12 cellular contexts compared by ENCODE assay signal in genomic region chr7:107387077-107387476, GRCh38.
A peak's percentile ranks its signal among the peaks of the same experiment; 100 is the strongest.
DNase-seq lines count a peak whose midpoint lies in the region; ATAC-seq, FAIRE-seq and TF ChIP-seq lines count a peak whose summit lies in the region.
"Had no signal": no experiment of that assay in that cellular context is flagged by ENCODE, and none has a peak within 500 bp of the region (broad histone marks: within the 10 kb centered on the region; RNA-seq: fewer than 3 reads in every experiment).

No MANE protein-coding gene starts in this region.

- no peak for TF ChIP-seq EP300 in K562 (IDR thresholded peaks at IDR 0.05; ENCODE audit: low read length)

- no peaks in the 10 kb centered on the region for H3K79me2 ChIP-seq in K562 (ENCODE audit: control insufficient read depth, insufficient read depth, low read length)

- intact Hi-C loops in K562 (cut with micrococcal nuclease) (no loop called here), tibial artery (cut with DNase I; ENCODE audit: low total_unique reads) (no loop called here)

- TF ChIP-seq CTCF in K562 (IDR thresholded peaks at IDR 0.05 in 2 of 3, conservative IDR thresholded peaks at IDR 0.05 in 1 of 3; ENCODE audit: insufficient read depth in 2 of 3, low read depth in 1 of 3, low read length in 3 of 3) (0 out of 6 replicates have a peak, but pooled peaks of 1 of the 3 experiments have one; percentile 23), tibial artery (IDR thresholded peaks at IDR 0.05) (peak in 1 of 2 experiments; percentile 7)

- peaks cover 5 to 17% of the 10 kb centered on the region in 2 experiments for H3K4me1 ChIP-seq in K562 (replicated peaks in 1 of 2; ENCODE audit: control insufficient read depth in 2 of 2, insufficient read depth in 2 of 2, low read length in 2 of 2)
- H3K4me1 ChIP-seq in iPS DF 6.9 (ENCODE audit: control insufficient read depth, insufficient read depth, low read length) = peaks cover 3% of the 10 kb centered on the region
- peaks cover 0 to 39% (median 17%) of the 10 kb centered on the region in 4 donors for H3K4me1 ChIP-seq in tibial artery

- no peaks in the 10 kb centered on the region for H3K9me1 ChIP-seq in K562 (ENCODE audit: control insufficient read depth, insufficient read depth, low read length)

- H3K27ac ChIP-seq in K562 (ENCODE audit: extremely low read depth, low read depth, low read length) (peak overlapping the region; percentile 59; the same call in 1 of the 3 replicates), iPS DF 6.9 (ENCODE audit: low read length) (no peak overlapping the region), tibial artery (peak overlapping the region; percentile 51 to 70)
- H3K27ac ChIP-seq: gastrocnemius medialis had no signal

- POLR2A ChIA-PET in K562 (lab: Yijun Ruan, JAX) = interaction anchor here (1.4 to 2.7 kb wide), 3 partner anchors 10 to 21 kb away, joined by 7 to 18 read pairs (median 12); no protein-coding TSS in a partner anchor

- H3K36me3 ChIP-seq in K562 (ENCODE audit: control insufficient read depth, insufficient read depth, low read length) (no peaks in the 10 kb centered on the region), iPS DF 6.9 (ENCODE audit: control insufficient read depth, insufficient read depth, low read length) (no peaks in the 10 kb centered on the region), tibial artery (no peaks in the 10 kb centered on the region)
- H3K36me3 ChIP-seq: gastrocnemius medialis had no signal

- no peak for TF ChIP-seq RAD21 in K562 (CRISPR knock-in tag; conservative IDR thresholded peaks at IDR 0.05 in 1 of 2, IDR thresholded peaks at IDR 0.05 in 1 of 2)

- H3K9ac ChIP-seq in K562 (ENCODE audit: insufficient read depth in 1 of 2, low read depth in 2 of 2, low read length in 2 of 2) = peak overlapping the region in 1 of 2 experiments; percentile 87; a peak in 2 of 4 replicates

- CTCF ChIA-PET in K562 (lab: Yijun Ruan, JAX; ENCODE audit: low intra/inter-chr PET ratio) = no interaction called here

- WGBS in K562 (ENCODE audit: insufficient coverage, low coverage, missing lambda C conversion rate) = 21% methylated on average over 7 of the region's 7 CpGs
- WGBS in iPS DF 6.9 (ENCODE audit: insufficient coverage, insufficient read length) = no CpG with 5 or more reads among the region's 7 CpGs

- H3K9me3 ChIP-seq in K562 (replicated peaks; ENCODE audit: control insufficient read depth, insufficient read depth, low read depth, low read length) (no peaks in the 10 kb centered on the region), iPS DF 6.9 (ENCODE audit: control insufficient read depth, insufficient read depth, low read length) (no peaks in the 10 kb centered on the region), tibial artery (no peaks in the 10 kb centered on the region)
- H3K9me3 ChIP-seq: gastrocnemius medialis had no signal

- in situ Hi-C loops in K562 (cut with MboI) = no loop called here

- no peaks in the 10 kb centered on the region for H4K20me1 ChIP-seq in K562 (replicated peaks; ENCODE audit: control insufficient read depth, insufficient read depth, low read length)

- ATAC-seq in K562 (peak; percentile 92), GM21423 (IDR thresholded peaks at IDR 0.05; ENCODE audit: unreplicated experiment) (no peak)
- ATAC-seq: gastrocnemius medialis, T-cell had no signal

- no peak overlapping the region; the same call in 1 of the 2 replicates for H3K4me2 ChIP-seq in K562 (ENCODE audit: insufficient read depth, low read length)

- no TSS peak for BruUV-seq in K562 (replicated peaks; lab: Mats Ljungman, UMichigan)

- DNase-seq in NCI-H524 (lab: John Stamatoyannopoulos, UW) = peak; percentile 3 to 39
- DNase-seq in NCI-H524 treated with DMSO at 0.1 percent for 48 hours (lab: John Stamatoyannopoulos, UW) = no peak
- peak in 2 of 4 experiments; percentile 41 to 67 for DNase-seq in K562 (ENCODE audit: extremely low read depth in 1 of 4, low spot score in 3 of 4)
- DNase-seq in iPS DF 6.9 (ENCODE audit: low read depth, low spot score) = peak; percentile 7
- peak; percentile 47 to 88 for DNase-seq in tibial artery
- no peak for DNase-seq in foreskin melanocyte
- no peak for DNase-seq in NCI-H510A treated with DMSO at 0.1 percent for 48 hours (lab: John Stamatoyannopoulos, UW)
- DNase-seq: gastrocnemius medialis, NCI-H1694 treated with DMSO at 0.1 percent for 48 hours, T-cell had no signal

- no peak overlapping the region; the same call in 1 of the 2 replicates for H2AFZ ChIP-seq in K562 (ENCODE audit: low read depth, low read length)

- FAIRE-seq in K562 (lab: Jason Lieb, UNC) = no peak
- FAIRE-seq: A204.1 had no signal

- H3K27me3 ChIP-seq in K562 (ENCODE audit: control insufficient read depth in 2 of 2, insufficient read depth in 2 of 2, low read length in 2 of 2) = no peaks in the 10 kb centered on the region
- H3K27me3 ChIP-seq in iPS DF 6.9 (ENCODE audit: control insufficient read depth, insufficient read depth, low read length) = no peaks in the 10 kb centered on the region
- H3K27me3 ChIP-seq in tibial artery = no peaks in the 10 kb centered on the region
- H3K27me3 ChIP-seq: gastrocnemius medialis had no signal

- H3K4me3 ChIP-seq in K562 = no peak overlapping the region
- no peak overlapping the region for H3K4me3 ChIP-seq in iPS DF 6.9 (ENCODE audit: low read length)
- no peak overlapping the region for H3K4me3 ChIP-seq in tibial artery
- H3K4me3 ChIP-seq: gastrocnemius medialis had no signal

- no peak for TF ChIP-seq POLR2A in K562 (conservative IDR thresholded peaks at IDR 0.05)

TF ChIP-seq in K562, 482 proteins besides CTCF, POLR2A, EP300 and RAD21 (continues in another document):
- no peak for TF ChIP-seq ZFP1 (CRISPR knock-in tag; IDR thresholded peaks at IDR 0.05)
- no peak for TF ChIP-seq PPARD (CRISPR knock-in tag; IDR thresholded peaks at IDR 0.05)
- TF ChIP-seq ZZZ3 (IDR thresholded peaks at IDR 0.05) = no peak
- no peak for TF ChIP-seq CREB1 (IDR thresholded peaks at IDR 0.05)
- no peak for TF ChIP-seq CREB1 (CRISPR knock-in tag; IDR thresholded peaks at IDR 0.05)
- no peak for TF ChIP-seq NFE2L1 (tag; IDR thresholded peaks at IDR 0.05; ENCODE audit: borderline replicate concordance, low read depth)
- no peak for TF ChIP-seq PYGO2 (tag; IDR thresholded peaks at IDR 0.05)
- TF ChIP-seq C11orf30 (IDR thresholded peaks at IDR 0.05; ENCODE audit: low read depth) = no peak
- no peak for TF ChIP-seq MTA2 (IDR thresholded peaks at IDR 0.05; ENCODE audit: low read depth)
- no peak for TF ChIP-seq RAD51 (IDR thresholded peaks at IDR 0.05; ENCODE audit: borderline replicate concordance, low read depth)
- no peak for TF ChIP-seq SMAD1 (IDR thresholded peaks at IDR 0.05; ENCODE audit: low read depth, low read length, partially characterized antibody)

Comparison
In these comparisons a context has a peak if more than half of its experiments do, and no peak if none do; other contexts are left out.
1. DNase-seq: peak in NCI-H524 (2 of 2), iPS DF 6.9 (single experiment) and tibial artery (2 of 2); none in NCI-H524 treated with DMSO at 0.1 percent for 48 hours (single experiment), foreskin melanocyte (single experiment) and NCI-H510A treated with DMSO at 0.1 percent for 48 hours (single experiment).